Comparison of ENCODE assay signal across 8 cellular contexts in genomic region chr10:80078448-80079311, GRCh38. TPM values are rescaled to one million over a fixed set of nuclear protein-coding genes. Genes with fewer than 3 reads are reported as not detected.
DNase-seq lines count a peak whose midpoint lies in the region; ATAC-seq and TF ChIP-seq lines count a peak whose summit lies in the region.

Gene TMEM254 (plus strand): TSS chr10:80078665. CDS start chr10:80078700, 35 bp downstream.

- H3K4me3 ChIP-seq in Caco-2 (ENCODE audit: low read depth, low read length) (peak within 1 kb of the TSS; percentile 51), OCI-LY1 (ENCODE audit: low read depth, low read length, poor library complexity, severe bottlenecking) (peak within 1 kb of the TSS; percentile 77)

- H3K27me3 Mint-ChIP-seq in Caco-2 (ENCODE audit: insufficient read depth, unreplicated experiment): no peaks in the 10 kb centered on the region
- peaks cover 4% of the 10 kb centered on the region for H3K27me3 Mint-ChIP-seq in endothelial cell (ENCODE audit: unreplicated experiment)

- H3K27me3 ChIP-seq in Caco-2 (replicated peaks; ENCODE audit: control insufficient read depth, insufficient read depth, low read length) (no peaks in the 10 kb centered on the region), OCI-LY1 (ENCODE audit: insufficient read depth, low read length) (no peaks in the 10 kb centered on the region)

- peak; percentile 88 for ATAC-seq in GM21367 (IDR thresholded peaks at IDR 0.05; ENCODE audit: unreplicated experiment)

- H3K9me3 Mint-ChIP-seq in Caco-2 (ENCODE audit: unreplicated experiment): no peaks in the 10 kb centered on the region
- no peaks in the 10 kb centered on the region for H3K9me3 Mint-ChIP-seq in endothelial cell (ENCODE audit: unreplicated experiment)

- H3K4me1 ChIP-seq in Caco-2 (peaks cover 45% of the 10 kb centered on the region), OCI-LY1 (ENCODE audit: insufficient read depth, low read length, severe bottlenecking) (peaks cover 14% of the 10 kb centered on the region)

- CTCF ChIA-PET in Caco-2 (lab: Charles Lee): interaction anchor here (0.6 to 1.3 kb wide), 4 partner anchors 20 to 134 kb away, joined by 3 to 4 read pairs (median 3); no protein-coding TSS in a partner anchor

- no peak for TF ChIP-seq CTCF in Caco-2 (IDR thresholded peaks at IDR 0.05; ENCODE audit: insufficient read depth in 1 of 2, low read depth in 1 of 2, low read length in 1 of 2, severe bottlenecking in 1 of 2, unreplicated experiment in 1 of 2)
- TF ChIP-seq CTCF in OCI-LY1 (IDR thresholded peaks at IDR 0.05; ENCODE audit: low read length): no peak
- TF ChIP-seq CTCF in endothelial cell (IDR thresholded peaks at IDR 0.05; ENCODE audit: unreplicated experiment): no peak

- DNase-seq in Caco-2 (peak; percentile 95 to 96), HT1080 (ENCODE audit: low read depth) (peak; percentile 85), endothelial cell (ENCODE audit: low spot score) (peak; percentile 90), midbrain (lab: John Stamatoyannopoulos, UW) (peak; percentile 90)
- DNase-seq in activated CD8-positive, alpha-beta memory T cell treated with anti-CD3 and anti-CD28 coated beads, Interleukin-2, amount 50 U/mL, for 4 hours: peak; percentile 88
- peak; percentile 82 to 87 for DNase-seq in stimulated activated CD8-positive, alpha-beta memory T cell treated with anti-CD3 and anti-CD28 coated beads, Interleukin-15, amount 100 ng/mL, for 48 hours (ENCODE audit: low read depth in 2 of 2)

- no peaks in the 10 kb centered on the region for H4K20me1 ChIP-seq in OCI-LY1 (ENCODE audit: insufficient read depth, low read length)

- no peak within 1 kb of the TSS for H3K27ac ChIP-seq in OCI-LY1 (ENCODE audit: low read depth, low read length, poor library complexity, severe bottlenecking)

- peak within 1 kb of the TSS; percentile 80 for H3K9ac ChIP-seq in OCI-LY1 (ENCODE audit: low read length)

- H3K4me2 ChIP-seq in OCI-LY1 (ENCODE audit: low read length): peak within 1 kb of the TSS; percentile 91

- H3K9me3 ChIP-seq in Caco-2: no peaks in the 10 kb centered on the region
- H3K9me3 ChIP-seq in OCI-LY1 (ENCODE audit: low read length): no peaks in the 10 kb centered on the region

- H3K79me2 ChIP-seq in OCI-LY1 (ENCODE audit: insufficient read depth, low read length): no peaks in the 10 kb centered on the region

- H3F3A ChIP-seq in OCI-LY1 (ENCODE audit: insufficient read depth, low read length): no peaks in the 10 kb centered on the region

- H3K4me1 Mint-ChIP-seq in Caco-2 (ENCODE audit: low read depth, unreplicated experiment): peaks cover 55% of the 10 kb centered on the region
- peaks cover 7% of the 10 kb centered on the region for H3K4me1 Mint-ChIP-seq in endothelial cell (ENCODE audit: unreplicated experiment)

- H2AFZ ChIP-seq in OCI-LY1 (ENCODE audit: low read length): peak within 1 kb of the TSS; percentile 73

- POLR2A ChIA-PET in Caco-2 (lab: Charles Lee): interaction anchor here (0.5 to 1.2 kb wide), 7 partner anchors 8 to 53 kb away, joined by 3 to 8 read pairs (median 4); no protein-coding TSS in a partner anchor

- H3K4me3 Mint-ChIP-seq in Caco-2 (ENCODE audit: unreplicated experiment) (peak within 1 kb of the TSS; percentile 89), endothelial cell (ENCODE audit: unreplicated experiment) (peak within 1 kb of the TSS; percentile 96)

- H3K9me2 ChIP-seq in OCI-LY1 (ENCODE audit: low read depth, low read length): no peaks in the 10 kb centered on the region

- H3K27ac Mint-ChIP-seq in Caco-2 (ENCODE audit: unreplicated experiment) (peak within 1 kb of the TSS; percentile 95), endothelial cell (ENCODE audit: unreplicated experiment) (peak within 1 kb of the TSS; percentile 98)

- intact Hi-C loops in Caco-2 (cut with micrococcal nuclease; ENCODE audit: unreplicated experiment): loop anchor here (2.0 to 5.0 kb wide), 2 partner anchors 20 to 129 kb away; partner anchors contain the start of gene ANXA11

- H3K36me3 Mint-ChIP-seq in Caco-2 (ENCODE audit: insufficient read depth, unreplicated experiment) (peaks cover 22% of the 10 kb centered on the region), endothelial cell (ENCODE audit: low read depth, unreplicated experiment) (no peaks in the 10 kb centered on the region)

- H3K36me3 ChIP-seq in Caco-2 (ENCODE audit: control insufficient read depth, insufficient read depth, low read length): no peaks in the 10 kb centered on the region
- H3K36me3 ChIP-seq in OCI-LY1 (ENCODE audit: insufficient read depth, low read length): no peaks in the 10 kb centered on the region

- BruUV-seq in Caco-2 (replicated peaks; lab: Mats Ljungman, UMichigan): no TSS peak

RNA-seq across cellular contexts. Expression of gene TMEM254, which starts in this region (rescaled TPM):
- total RNA-seq in Caco-2 (2022) (24.0 and 27.4 TPM in 2 replicates), endothelial cell (ENCODE audit: unreplicated experiment) (16.6 TPM)
- total RNA-seq in HT1080 (2014; rRNA removed; shearing (Covaris generic)): 10.1 and 16.5 TPM in 2 replicates
- 25.3 and 26.4 TPM in 2 replicates for polyA plus RNA-seq in HT1080 (2015; cell fraction: cytosol; rRNA removed)
- polyA plus RNA-seq in HT1080 (2015; cell fraction: nucleus; rRNA removed): 29.8 and 31.7 TPM in 2 replicates
